ENCODE assay signal across 19 cellular contexts in genomic region chr19:32367948-32368536, GRCh38. TPM values are rescaled to one million over a fixed set of nuclear protein-coding genes. Genes with fewer than 3 reads are reported as not detected.
DNase-seq lines count a peak whose midpoint lies in the region; ATAC-seq, FAIRE-seq and TF ChIP-seq lines count a peak whose summit lies in the region.
"Had no signal": no experiment of that assay in that cellular context is flagged by ENCODE, and none has a peak within 500 bp of the region (broad histone marks: within the 10 kb centered on the region; RNA-seq: fewer than 3 reads in every experiment).

No MANE protein-coding gene starts in this region.

- peaks cover 14% of the 10 kb centered on the region; the same call in 1 of the 2 replicates for H3K9me1 ChIP-seq in IMR-90 (ENCODE audit: insufficient read depth, low read length)

- peak overlapping the region; percentile 44; the same call in 1 of the 2 replicates for H2AK5ac ChIP-seq in IMR-90 (ENCODE audit: low read depth, low read length)

- no peak overlapping the region for H2BK20ac ChIP-seq in IMR-90 (ENCODE audit: low read depth, low read length)

- H3K4me3 Mint-ChIP-seq in activated T-cell treated with anti-CD3 and anti-CD28 coated beads, Interleukin-2, amount 50 U/mL, for 72 hours = no peak overlapping the region
- H3K4me3 Mint-ChIP-seq in activated T-cell treated with anti-CD3 and anti-CD28 coated beads, Interleukin-2, amount 50 U/mL, for 4 hours = no peak overlapping the region
- no peak overlapping the region for H3K4me3 Mint-ChIP-seq in effector memory CD8-positive, alpha-beta T cell
- H3K4me3 Mint-ChIP-seq: CD4-positive, alpha-beta T cell had no signal

- BruUV-seq in IMR-90 (replicated peaks; lab: Mats Ljungman, UMichigan) = no TSS peak

- in situ Hi-C loops in IMR-90 (cut with MboI; ENCODE audit: low sequenced_read_pairs) = loop anchor here (25.0 kb wide), 1 partner anchor 1031 kb away; the partner anchor contains the start of gene TSHZ3

- dilution Hi-C loops in IMR-90 (cut with HindIII; ENCODE audit: low sequenced_read_pairs, unreplicated experiment) = no loop called here

- no peak overlapping the region for H3K4me2 ChIP-seq in A549
- H3K4me2 ChIP-seq in IMR-90 (ENCODE audit: low read depth, low read length) = no peak overlapping the region

- H2AK9ac ChIP-seq in IMR-90 (replicated peaks; ENCODE audit: low read depth, low read length, poor library complexity) = peak overlapping the region; percentile 49

- peaks cover 30 to 66% of the 10 kb centered on the region in 2 experiments for H3K79me1 ChIP-seq in IMR-90 (ENCODE audit: low read depth in 1 of 2, low read length in 2 of 2)

- TF ChIP-seq CTCF in A549 (IDR thresholded peaks at IDR 0.05) (no peak), IMR-90 (conservative IDR thresholded peaks at IDR 0.05; ENCODE audit: low read depth, low read length) (no peak)

- peaks cover 14% of the 10 kb centered on the region for H4K20me1 ChIP-seq in IMR-90 (ENCODE audit: insufficient read depth, low read length)

- H3K4ac ChIP-seq in IMR-90 (ENCODE audit: low read depth, low read length) = 0 out of 2 replicates have a peak overlapping the region, but pooled peaks have one; percentile 29

- H4K8ac ChIP-seq in IMR-90 (ENCODE audit: low read depth in 2 of 2, low read length in 2 of 2) = no peak overlapping the region

- intact Hi-C loops in IMR-90 (cut with micrococcal nuclease) = no loop called here

- H3K4me1 ChIP-seq in A549 (peaks cover 39% of the 10 kb centered on the region), IMR-90 (ENCODE audit: control insufficient read depth, insufficient read depth, low read length) (peaks cover 10% of the 10 kb centered on the region)
- H3K4me1 ChIP-seq: BE2C had no signal

- CTCF ChIA-PET in A549 (lab: Yijun Ruan, JAX) (interaction anchor here (1.1 to 2.7 kb wide), 5 partner anchors 9 to 202 kb away, joined by 3 to 26 read pairs (median 3); partner anchors contain the start of gene ZNF507), IMR-90 (lab: Yijun Ruan, JAX) (interaction anchor here (0.6 to 1.3 kb wide), 3 partner anchors 10 to 202 kb away, joined by 3 to 7 read pairs (median 3); no protein-coding TSS in a partner anchor)

- H3K23ac ChIP-seq in IMR-90 (ENCODE audit: low read depth, low read length) = no peak overlapping the region

- H3K56ac ChIP-seq in IMR-90 (ENCODE audit: extremely low read depth, insufficient read depth, low read length) = no peak overlapping the region

- no peak overlapping the region for H2AFZ ChIP-seq in IMR-90 (replicated peaks; ENCODE audit: low read length, poor library complexity)

- no peak overlapping the region for H3K9ac ChIP-seq in IMR-90 (ENCODE audit: low read depth, low read length)

- WGBS in A549 (ENCODE audit: missing lambda C conversion rate) = 89% methylated on average over 3 of the region's 3 CpGs
- no CpG with 5 or more reads among the region's 3 CpGs for WGBS in IMR-90 (ENCODE audit: extremely low coverage in 2 of 2, insufficient read length in 1 of 2), 2 experiments

- H3K4me3 ChIP-seq in A549 (no peak overlapping the region), IMR-90 (ENCODE audit: insufficient read depth, low read depth, low read length) (no peak overlapping the region)

- H3K9me3 ChIP-seq in A549 = peaks cover 8% of the 10 kb centered on the region; the same call in 1 of the 3 replicates
- H3K9me3 ChIP-seq in IMR-90 (ENCODE audit: control insufficient read depth, insufficient read depth, low read length) = peaks cover 3% of the 10 kb centered on the region; the same call in 1 of the 2 replicates
- H3K9me3 ChIP-seq: BE2C had no signal

- DNase-seq in activated T-cell treated with anti-CD3 and anti-CD28 coated beads, Interleukin-2, amount 50 U/mL, for 72 hours = no peak
- no peak for DNase-seq in activated T-cell treated with anti-CD3 and anti-CD28 coated beads, Interleukin-2, amount 50 U/mL, for 4 hours
- DNase-seq in A549 (ENCODE audit: low read depth in 1 of 2, low spot score in 1 of 2) (no peak), IMR-90 (no peak), superior temporal gyrus (ENCODE audit: extremely low spot score) (no peak)
- DNase-seq in effector memory CD8-positive, alpha-beta T cell = no peak
- DNase-seq: BE2C; CD4-positive, alpha-beta T cell; DMS53; NCI-H1417; NCI-H187 treated with DMSO at 0.1 percent for 48 hours; NCI-H226; NCI-H524; NCI-H82; SIG-M5 had no signal

- no peak overlapping the region for H3K18ac ChIP-seq in IMR-90 (ENCODE audit: low read depth, low read length)

- FAIRE-seq in A549 (lab: Jason Lieb, UNC) = no peak
- FAIRE-seq: GM12891, GM18507 had no signal

- peaks cover 19% of the 10 kb centered on the region for H3K36me3 ChIP-seq in IMR-90 (ENCODE audit: control insufficient read depth, insufficient read depth, low read length)

- peak overlapping the region; percentile 23; the same call in 1 of the 2 replicates for H4K91ac ChIP-seq in IMR-90 (ENCODE audit: insufficient read depth, low read depth, low read length)

- TF ChIP-seq EP300 in A549 (IDR thresholded peaks at IDR 0.05) = no peak

- no peak overlapping the region for H2BK15ac ChIP-seq in IMR-90 (ENCODE audit: low read depth, low read length)

- H3K27ac ChIP-seq in A549 = peak overlapping the region in 1 of 2 experiments; percentile 30; a peak in 3 of 6 replicates
- no peak overlapping the region for H3K27ac ChIP-seq in IMR-90 (ENCODE audit: insufficient read depth, low read length)

- no peak overlapping the region for H2BK120ac ChIP-seq in IMR-90 (ENCODE audit: low read depth, low read length)

- H3K27ac Mint-ChIP-seq in activated T-cell treated with anti-CD3 and anti-CD28 coated beads, Interleukin-2, amount 50 U/mL, for 72 hours = peak overlapping the region; percentile 77
- H3K27ac Mint-ChIP-seq in effector memory CD8-positive, alpha-beta T cell = peak overlapping the region; percentile 65 to 73
- H3K27ac Mint-ChIP-seq: CD4-positive, alpha-beta T cell had no signal

- no peak overlapping the region for H2BK5ac ChIP-seq in IMR-90 (ENCODE audit: low read depth, low read length, poor library complexity, severe bottlenecking)

- peaks cover 23% of the 10 kb centered on the region for H3K4me1 Mint-ChIP-seq in activated T-cell treated with anti-CD3 and anti-CD28 coated beads, Interleukin-2, amount 50 U/mL, for 72 hours (ENCODE audit: low read depth)
- H3K4me1 Mint-ChIP-seq in activated T-cell treated with anti-CD3 and anti-CD28 coated beads, Interleukin-2, amount 50 U/mL, for 4 hours (ENCODE audit: low read depth) = peaks cover 53% of the 10 kb centered on the region
- peaks cover 46 to 68% of the 10 kb centered on the region in 2 donors for H3K4me1 Mint-ChIP-seq in effector memory CD8-positive, alpha-beta T cell (ENCODE audit: low read depth in 2 of 2)

- no peak overlapping the region for H3K14ac ChIP-seq in IMR-90 (replicated peaks; ENCODE audit: low read depth, low read length)

- no peak for ATAC-seq in activated T-cell treated with anti-CD3 and anti-CD28 coated beads, Interleukin-2, amount 50 U/mL, for 72 hours (replicated peaks in 1 of 2)
- ATAC-seq in activated T-cell treated with anti-CD3 and anti-CD28 coated beads, Interleukin-2, amount 50 U/mL, for 4 hours = no peak
- ATAC-seq in A549 (no peak), IMR-90 (ENCODE audit: low read depth) (peak; percentile 30), HG02885 (IDR thresholded peaks at IDR 0.05; ENCODE audit: poor library complexity, unreplicated experiment) (no peak), GM19351 (IDR thresholded peaks at IDR 0.05; ENCODE audit: unreplicated experiment) (no peak)
- no peak for ATAC-seq in effector memory CD8-positive, alpha-beta T cell (replicated peaks)

- TF ChIP-seq RAD21 in A549 (conservative IDR thresholded peaks at IDR 0.05 in 1 of 2, IDR thresholded peaks at IDR 0.05 in 1 of 2) (no peak), IMR-90 (IDR thresholded peaks at IDR 0.05; ENCODE audit: low read length) (no peak)

- no peak for TF ChIP-seq POLR2A in A549 (IDR thresholded peaks at IDR 0.05; ENCODE audit: low read length)
- no peak for TF ChIP-seq POLR2A in IMR-90 (IDR thresholded peaks at IDR 0.05; ENCODE audit: low read depth, low read length)

- no peak overlapping the region for H4K5ac ChIP-seq in IMR-90 (ENCODE audit: low read depth, low read length)

- H3K9me3 Mint-ChIP-seq in activated T-cell treated with anti-CD3 and anti-CD28 coated beads, Interleukin-2, amount 50 U/mL, for 72 hours = no peaks in the 10 kb centered on the region
- no peaks in the 10 kb centered on the region for H3K9me3 Mint-ChIP-seq in activated T-cell treated with anti-CD3 and anti-CD28 coated beads, Interleukin-2, amount 50 U/mL, for 4 hours
- H3K9me3 Mint-ChIP-seq in effector memory CD8-positive, alpha-beta T cell = no peaks in the 10 kb centered on the region
- H3K9me3 Mint-ChIP-seq: CD4-positive, alpha-beta T cell had no signal

- peaks cover 18 to 46% of the 10 kb centered on the region in 2 donors for H3K36me3 Mint-ChIP-seq in activated T-cell treated with anti-CD3 and anti-CD28 coated beads, Interleukin-2, amount 50 U/mL, for 72 hours (ENCODE audit: insufficient read depth in 2 of 2)
- H3K36me3 Mint-ChIP-seq in activated T-cell treated with anti-CD3 and anti-CD28 coated beads, Interleukin-2, amount 50 U/mL, for 4 hours (ENCODE audit: insufficient read depth) = peaks cover 63% of the 10 kb centered on the region
- H3K36me3 Mint-ChIP-seq in effector memory CD8-positive, alpha-beta T cell (ENCODE audit: insufficient read depth) = peaks cover 51% of the 10 kb centered on the region

- no peaks in the 10 kb centered on the region for H3K27me3 ChIP-seq in IMR-90 (ENCODE audit: control insufficient read depth, insufficient read depth, low read length)
- H3K27me3 ChIP-seq: BE2C had no signal

- POLR2A ChIA-PET in A549 (lab: Yijun Ruan, JAX) = interaction anchor here (1.3 to 2.0 kb wide), 2 partner anchors 23 to 38 kb away, joined by 4 to 7 read pairs; partner anchors contain the start of genes DPY19L3 and ZNF507
- POLR2A ChIA-PET in IMR-90 (lab: Charles Lee; ENCODE audit: unreplicated experiment) = interaction anchor here (0.7 kb wide), 1 partner anchor 12 kb away, joined by 3 read pairs; no protein-coding TSS in a partner anchor

- H3K27me3 Mint-ChIP-seq in activated T-cell treated with anti-CD3 and anti-CD28 coated beads, Interleukin-2, amount 50 U/mL, for 72 hours (ENCODE audit: low read depth) = no peaks in the 10 kb centered on the region
- H3K27me3 Mint-ChIP-seq in activated T-cell treated with anti-CD3 and anti-CD28 coated beads, Interleukin-2, amount 50 U/mL, for 4 hours (ENCODE audit: low read depth) = no peaks in the 10 kb centered on the region
- no peaks in the 10 kb centered on the region for H3K27me3 Mint-ChIP-seq in effector memory CD8-positive, alpha-beta T cell
- H3K27me3 Mint-ChIP-seq: CD4-positive, alpha-beta T cell had no signal

RNA-seq across cellular contexts. Expression of gene ZNF507, which starts 22.6 kb away (rescaled TPM):
- total RNA-seq in activated T-cell treated with anti-CD3 and anti-CD28 coated beads, Interleukin-2, amount 50 U/mL, for 72 hours = 10 to 100 TPM; 22.3 to 26.2 TPM
- 10 to 100 TPM; 26.0 to 27.4 (median 26.2) TPM for total RNA-seq in activated T-cell treated with anti-CD3 and anti-CD28 coated beads, Interleukin-2, amount 50 U/mL, for 4 hours
- polyA plus RNA-seq in A549 (2011; rRNA removed) (49.8 and 50.1 TPM in 2 replicates), A549 (2017; fragmentation: RNase III; extraction: RNeasy Plus Mini Kit Qiagen cat#74134 plus additional on column Dnase treatment) (14.0 to 14.9 TPM (median 14.6 TPM) in 3 replicates), IMR-90 (2012; rRNA removed) (8.4 and 9.6 TPM in 2 replicates)
- 11.6 and 12.2 TPM in 2 replicates for polyA plus RNA-seq in A549 (2012; cell fraction: cytosol; rRNA removed)
- 8.4 and 11.3 TPM in 2 replicates for polyA plus RNA-seq in A549 (2012; cell fraction: nucleus; rRNA removed)
- polyA minus RNA-seq in A549 (2011; rRNA and poly(A)+ RNA removed) = 40.2 and 42.9 TPM in 2 replicates
- 15.0 and 19.9 TPM in 2 replicates for total RNA-seq in IMR-90 (2012; rRNA removed)
- polyA plus RNA-seq in IMR-90 (2012; cell fraction: cytosol; rRNA removed) = 1.7 and 2.7 TPM in 2 replicates
- 1.6 and 15.2 TPM in 2 replicates for polyA plus RNA-seq in IMR-90 (2012; cell fraction: nucleus; rRNA removed; ENCODE audit: low replicate concordance)

RNA-seq across cellular contexts. Expression of gene DPY19L3, which starts 37.5 kb away (rescaled TPM):
- total RNA-seq in activated T-cell treated with anti-CD3 and anti-CD28 coated beads, Interleukin-2, amount 50 U/mL, for 72 hours = 10 to 100 TPM; 17.3 to 21.0 TPM
- total RNA-seq in activated T-cell treated with anti-CD3 and anti-CD28 coated beads, Interleukin-2, amount 50 U/mL, for 4 hours = 10 to 100 TPM; 16.2 to 20.5 (median 17.1) TPM
- polyA plus RNA-seq in A549 (2011; rRNA removed) (28.9 and 29.6 TPM in 2 replicates), A549 (2017; fragmentation: RNase III; extraction: RNeasy Plus Mini Kit Qiagen cat#74134 plus additional on column Dnase treatment) (14.9 to 16.6 TPM (median 15.7 TPM) in 3 replicates), IMR-90 (2012; rRNA removed) (33.2 and 36.5 TPM in 2 replicates)
- polyA plus RNA-seq in A549 (2012; cell fraction: cytosol; rRNA removed) = 22.4 and 26.1 TPM in 2 replicates
- 63.6 and 79.2 TPM in 2 replicates for polyA plus RNA-seq in A549 (2012; cell fraction: nucleus; rRNA removed)
- 39.7 and 51.2 TPM in 2 replicates for polyA minus RNA-seq in A549 (2011; rRNA and poly(A)+ RNA removed)
- total RNA-seq in IMR-90 (2012; rRNA removed) = 29.6 and 36.4 TPM in 2 replicates
- 23.2 and 23.4 TPM in 2 replicates for polyA plus RNA-seq in IMR-90 (2012; cell fraction: cytosol; rRNA removed)
- polyA plus RNA-seq in IMR-90 (2012; cell fraction: nucleus; rRNA removed; ENCODE audit: low replicate concordance) = 125 and 193 TPM in 2 replicates
